8 cellular contexts compared by ENCODE assay signal in genomic region chr16:87950765-87951549, GRCh38. TPM values are rescaled to one million over a fixed set of nuclear protein-coding genes. Genes with fewer than 3 reads are reported as not detected.
DNase-seq lines count a peak whose midpoint lies in the region; ATAC-seq, FAIRE-seq and TF ChIP-seq lines count a peak whose summit lies in the region.

Gene BANP (plus strand): TSS chr16:87951434. CDS start chr16:87975116, 23,682 bp downstream.

- ATAC-seq in A549, result peak; percentile 96 to 99
- ATAC-seq in HG03066 (IDR thresholded peaks at IDR 0.05; ENCODE audit: low read depth, unreplicated experiment), result peak; percentile 91
- ATAC-seq in body of pancreas, result peak; percentile 93
- peak; percentile 97 for ATAC-seq in sciatic nerve

- POLR2A ChIA-PET in A549 (lab: Yijun Ruan, JAX), result interaction anchor here (0.5 to 1.2 kb wide), 8 partner anchors 11 to 619 kb away, joined by 3 to 9 read pairs (median 3); partner anchors contain the start of genes FBXO31 and ZC3H18

- no peaks in the 10 kb centered on the region for H3K36me3 ChIP-seq in body of pancreas (replicated peaks in 1 of 2; ENCODE audit: insufficient read depth in 1 of 2, low read depth in 2 of 2)

- WGBS in A549 (ENCODE audit: missing lambda C conversion rate), result 2% methylated on average over 34 of the region's 73 CpGs
- 0 to 1% methylated on average over 16 to 55 of the region's 73 CpGs for WGBS in body of pancreas, 2 donors

- TF ChIP-seq POLR2A in A549 (IDR thresholded peaks at IDR 0.05; ENCODE audit: low read length), result peak; percentile 74
- TF ChIP-seq POLR2A in GM18526 (IDR thresholded peaks at IDR 0.05; ENCODE audit: extremely low read depth, insufficient read length), result peak; percentile 59
- TF ChIP-seq POLR2A in body of pancreas (IDR thresholded peaks at IDR 0.05), result peak in 2 of 3 donors; percentile 58 to 67

- H3K9me3 ChIP-seq in A549 (no peaks in the 10 kb centered on the region), body of pancreas (no peaks in the 10 kb centered on the region)

- H3K4me1 ChIP-seq in A549 (peaks cover 23% of the 10 kb centered on the region), body of pancreas (peaks cover 40% of the 10 kb centered on the region)

- no peak for TF ChIP-seq EP300 in A549 (IDR thresholded peaks at IDR 0.05)

- DNase-seq in A549 (ENCODE audit: low read depth in 1 of 2, low spot score in 1 of 2) (peak; percentile 98 to 100), NCI-H2107 treated with DMSO at 0.1 percent for 48 hours (lab: John Stamatoyannopoulos, UW; ENCODE audit: unreplicated experiment) (peak; percentile 87), body of pancreas (peak; percentile 97 to 99 (median 99)), iPS DF 19.7 (ENCODE audit: low read depth, low spot score) (peak; percentile 99), sciatic nerve (ENCODE audit: low spot score) (peak; percentile 96)

- no peak for FAIRE-seq in A549 (lab: Jason Lieb, UNC)
- peak; percentile 5 for FAIRE-seq in TTC549 (lab: Jason Lieb, UNC)

- H3K27me3 ChIP-seq in body of pancreas, result no peaks in the 10 kb centered on the region

- H3K4me3 ChIP-seq in A549, result peak within 1 kb of the TSS; percentile 98
- peak within 1 kb of the TSS; percentile 62 to 71 for H3K4me3 ChIP-seq in body of pancreas

- CTCF ChIA-PET in A549 (lab: Yijun Ruan, JAX), result interaction anchor here (1.0 to 1.3 kb wide), 3 partner anchors 10 to 172 kb away, joined by 3 to 4 read pairs (median 4); no protein-coding TSS in a partner anchor

- no peak for TF ChIP-seq RAD21 in A549 (conservative IDR thresholded peaks at IDR 0.05 in 1 of 2, IDR thresholded peaks at IDR 0.05 in 1 of 2)

- peak within 1 kb of the TSS; percentile 95 to 96 for H3K27ac ChIP-seq in A549
- peak within 1 kb of the TSS; percentile 87 to 95 (median 94) for H3K27ac ChIP-seq in body of pancreas

- intact Hi-C loops in body of pancreas (cut with DNase I) (no loop called here), sciatic nerve (cut with DNase I) (no loop called here)

- peak within 1 kb of the TSS; percentile 98 for H3K4me2 ChIP-seq in A549

- TF ChIP-seq CTCF in A549 (IDR thresholded peaks at IDR 0.05) (peak; percentile 14; the same call in 1 of the 3 replicates), body of pancreas (IDR thresholded peaks at IDR 0.05) (peak in 6 of 7 experiments; percentile 32 to 71 (median 67))

TF ChIP-seq in A549, 52 proteins besides CTCF, POLR2A, EP300 and RAD21 (continues in another document):
- no peak for TF ChIP-seq RNF2 (IDR thresholded peaks at IDR 0.05; ENCODE audit: borderline replicate concordance, low read depth)
- no peak for TF ChIP-seq EHMT2 (IDR thresholded peaks at IDR 0.05; ENCODE audit: low read depth)
- peak in 1 of 2 experiments; percentile 64; a peak in 2 of 5 replicates for TF ChIP-seq JUN (IDR thresholded peaks at IDR 0.05)
- no peak for TF ChIP-seq JUNB (IDR thresholded peaks at IDR 0.05)
- TF ChIP-seq TP53 (CRISPR knock-in tag; IDR thresholded peaks at IDR 0.05), result peak; percentile 76; the same call in 1 of the 2 replicates
- no peak for TF ChIP-seq RCOR1 (IDR thresholded peaks at IDR 0.05; ENCODE audit: low read depth, low read length)
- peak; percentile 58 for TF ChIP-seq PHF8 (IDR thresholded peaks at IDR 0.05; ENCODE audit: borderline replicate concordance, low read depth)
- TF ChIP-seq MAFK (IDR thresholded peaks at IDR 0.05; ENCODE audit: partially characterized antibody), result no peak
- peak; percentile 44; the same call in 1 of the 2 replicates for TF ChIP-seq HMGXB4 (CRISPR knock-in tag; IDR thresholded peaks at IDR 0.05; ENCODE audit: borderline replicate concordance)
- TF ChIP-seq KDM5A (IDR thresholded peaks at IDR 0.05), result no peak
- TF ChIP-seq CBX2 (IDR thresholded peaks at IDR 0.05; ENCODE audit: borderline replicate concordance, low read depth), result no peak
- TF ChIP-seq TFCP2L1 (CRISPR knock-in tag; IDR thresholded peaks at IDR 0.05), result no peak
- no peak for TF ChIP-seq NR3C1 (IDR thresholded peaks at IDR 0.05)
- peak; percentile 95 for TF ChIP-seq REST (IDR thresholded peaks at IDR 0.05)
- TF ChIP-seq CBX8 (IDR thresholded peaks at IDR 0.05), result no peak
- TF ChIP-seq FOSL2 (IDR thresholded peaks at IDR 0.05), result no peak
- no peak for TF ChIP-seq FOSL2 (CRISPR knock-in tag; IDR thresholded peaks at IDR 0.05)
- TF ChIP-seq MAZ (IDR thresholded peaks at IDR 0.05; ENCODE audit: borderline replicate concordance, low read depth, low read length), result peak; percentile 87; the same call in 1 of the 2 replicates
- peak; percentile 30; the same call in 1 of the 2 replicates for TF ChIP-seq ZC3H11A (IDR thresholded peaks at IDR 0.05)
- TF ChIP-seq HES2 (IDR thresholded peaks at IDR 0.05), result no peak
- TF ChIP-seq ELK1 (IDR thresholded peaks at IDR 0.05; ENCODE audit: low read depth, low read length), result no peak
- TF ChIP-seq NPAS2 (CRISPR knock-in tag; IDR thresholded peaks at IDR 0.05; ENCODE audit: borderline replicate concordance), result no peak
- TF ChIP-seq PBX3 (IDR thresholded peaks at IDR 0.05), result peak; percentile 67
- no peak for TF ChIP-seq ZFP36 (IDR thresholded peaks at IDR 0.05; ENCODE audit: borderline replicate concordance, partially characterized antibody)
- no peak for TF ChIP-seq POLR2AphosphoS2 (conservative IDR thresholded peaks at IDR 0.05; ENCODE audit: low read length)
- TF ChIP-seq FOXS1 (CRISPR knock-in tag; IDR thresholded peaks at IDR 0.05), result no peak

RNA-seq across cellular contexts. Expression of gene BANP, which starts in this region (rescaled TPM):
- polyA plus RNA-seq in A549 (2011; rRNA removed), result 17.1 and 18.1 TPM in 2 replicates
- polyA plus RNA-seq in A549 (2012; cell fraction: cytosol; rRNA removed), result 26.4 and 27.3 TPM in 2 replicates
- 52.3 and 59.7 TPM in 2 replicates for polyA plus RNA-seq in A549 (2012; cell fraction: nucleus; rRNA removed)
- 13.6 to 17.2 TPM (median 16.5 TPM) in 3 replicates for polyA plus RNA-seq in A549 (2017; fragmentation: RNase III; extraction: RNeasy Plus Mini Kit Qiagen cat#74134 plus additional on column Dnase treatment)
- polyA minus RNA-seq in A549 (2011; rRNA and poly(A)+ RNA removed), result 30.8 and 44.8 TPM in 2 replicates
- 10 to 100 TPM; 19.1 to 20.2 TPM for total RNA-seq in body of pancreas
- 32.3 TPM for total RNA-seq in sciatic nerve

Comparison
In these comparisons a context has a peak if more than half of its experiments do, and no peak if none do; other contexts are left out.
1. Peak in every context shown above with its lines: DNase-seq, ATAC-seq, H3K4me3 ChIP-seq and H3K27ac ChIP-seq.